In genomic region chr1:26469558-26469957, GRCh38 we compare ENCODE assay signal across 16 cellular contexts. TPM values are rescaled to one million over a fixed set of nuclear protein-coding genes. Genes with fewer than 3 reads are reported as not detected.
DNase-seq lines count a peak whose midpoint lies in the region; ATAC-seq and TF ChIP-seq lines count a peak whose summit lies in the region.
"Had no signal": no experiment of that assay in that cellular context is flagged by ENCODE, and none has a peak within 500 bp of the region (broad histone marks: within the 10 kb centered on the region; RNA-seq: fewer than 3 reads in every experiment).

No MANE protein-coding gene starts in this region.

- TF ChIP-seq POLR2A in esophagus squamous epithelium (IDR thresholded peaks at IDR 0.05) = no peak

- 57 to 75% methylated on average over 5 of the region's 5 CpGs for WGBS in esophagus squamous epithelium, 2 donors

- H3K4me1 ChIP-seq in esophagus squamous epithelium = peaks cover 35 to 59% (median 44%) of the 10 kb centered on the region in 3 donors

- no peaks in the 10 kb centered on the region for H3K9me3 ChIP-seq in esophagus squamous epithelium
- H3K9me3 ChIP-seq: sigmoid colon had no signal

- no peaks in the 10 kb centered on the region for H3K27me3 ChIP-seq in esophagus squamous epithelium
- H3K27me3 ChIP-seq: sigmoid colon had no signal

- H3K4me3 ChIP-seq in esophagus squamous epithelium = no peak overlapping the region
- H3K4me3 ChIP-seq: sigmoid colon had no signal

- no peak for TF ChIP-seq CTCF in esophagus squamous epithelium (IDR thresholded peaks at IDR 0.05)

- no peak for ATAC-seq in GM21737 (IDR thresholded peaks at IDR 0.05; ENCODE audit: unreplicated experiment)
- no peak for ATAC-seq in HG02759 (IDR thresholded peaks at IDR 0.05; ENCODE audit: unreplicated experiment)
- ATAC-seq in HG02763 (IDR thresholded peaks at IDR 0.05; ENCODE audit: unreplicated experiment) = no peak
- ATAC-seq: activated naive CD8-positive, alpha-beta T cell treated with anti-CD3 and anti-CD28 coated beads, Interleukin-2, amount 50 U/mL, for 24 hours; left ventricle myocardium superior had no signal

- intact Hi-C loops in esophagus squamous epithelium (cut with DNase I) = no loop called here

- DNase-seq in DMS 273 treated with DMSO at 0.1 percent for 48 hours (lab: John Stamatoyannopoulos, UW) = peak; percentile 57
- peak; percentile 67 for DNase-seq in NCI-H1417 treated with DMSO at 0.1 percent for 48 hours (lab: John Stamatoyannopoulos, UW)
- DNase-seq in NCI-H774 (lab: John Stamatoyannopoulos, UW) = peak; percentile 33
- DNase-seq in esophagus squamous epithelium (lab: John Stamatoyannopoulos, UW) = no peak
- no peak for DNase-seq in stimulated activated CD4-positive, alpha-beta T cell treated with anti-CD3 and anti-CD28 coated beads, Interleukin-2, amount 100 ng/mL, for 24 hours
- DNase-seq: activated CD4-positive, CD25-positive, alpha-beta regulatory T cell; activated naive CD8-positive, alpha-beta T cell treated with anti-CD3 and anti-CD28 coated beads, Interleukin-2, amount 50 U/mL, for 24 hours; sigmoid colon had no signal

- peaks cover 0 to 50% (median 13%) of the 10 kb centered on the region in 3 donors for H3K36me3 ChIP-seq in esophagus squamous epithelium

- peak overlapping the region; percentile 61 to 99 (median 75) for H3K27ac ChIP-seq in esophagus squamous epithelium
- H3K27ac ChIP-seq: sigmoid colon had no signal

RNA-seq across cellular contexts. Expression of gene HMGN2, which starts 2.7 kb away (rescaled TPM):
- 100 to 1,000 TPM; 105 to 312 (median 243) TPM for total RNA-seq in esophagus squamous epithelium

RNA-seq across cellular contexts. Expression of gene DHDDS, which starts 37.4 kb away (rescaled TPM):
- 10 to 100 TPM; 30.3 to 49.7 (median 37.9) TPM for total RNA-seq in esophagus squamous epithelium

RNA-seq across cellular contexts. Expression of gene LIN28A, which starts 58.9 kb away (rescaled TPM):
- not detected for total RNA-seq in esophagus squamous epithelium
- total RNA-seq: B cell, chondrocyte, esophagus mucosa, left ventricle myocardium superior, MCF 10A, sigmoid colon had no signal

Comparison
In these comparisons a context has a peak if more than half of its experiments do, and no peak if none do; other contexts are left out.
1. DNase-seq: peak in DMS 273 treated with DMSO at 0.1 percent for 48 hours (single experiment), NCI-H1417 treated with DMSO at 0.1 percent for 48 hours (single experiment) and NCI-H774 (single experiment); none in esophagus squamous epithelium (single experiment) and stimulated activated CD4-positive, alpha-beta T cell treated with anti-CD3 and anti-CD28 coated beads, Interleukin-2, amount 100 ng/mL, for 24 hours (0 of 2).